18 cellular contexts compared by ENCODE assay signal in the genomic region with DNA sequence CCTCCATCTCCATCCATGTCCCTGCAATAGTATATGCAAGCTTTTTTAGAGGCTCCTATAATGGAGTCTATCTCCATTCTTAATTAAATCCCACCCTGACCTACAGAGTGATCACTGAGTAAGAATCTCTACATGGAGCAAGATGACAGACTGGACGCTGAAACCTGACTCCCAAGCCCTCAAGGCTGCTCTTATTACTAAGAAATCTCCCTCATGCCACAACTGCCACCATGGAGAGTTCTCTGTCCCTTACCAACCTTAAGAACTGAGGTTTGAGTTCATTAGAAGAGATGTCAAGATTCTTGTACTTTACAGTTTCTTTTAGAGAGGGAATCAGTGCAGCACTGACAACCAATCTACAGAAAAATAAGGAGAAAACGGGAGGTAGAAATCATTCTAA.
"Had no signal": no experiment of that assay in that cellular context is flagged by ENCODE, and none has a peak within 500 bp of the region (broad histone marks: within the 10 kb centered on the region; RNA-seq: fewer than 3 reads in every experiment).

No MANE protein-coding gene starts in this region.

- DNase-seq: stimulated activated CD4-positive, alpha-beta T cell treated with anti-CD3 and anti-CD28 coated beads, Interleukin-2, amount 100 ng/mL, for 48 hours; stimulated activated CD4-positive, alpha-beta T cell treated with anti-CD3 and anti-CD28 coated beads, Interleukin-4, amount 100 ng/mL, for 1 hour; stimulated activated CD4-positive, alpha-beta T cell treated with anti-CD3 and anti-CD28 coated beads, Interleukin-4, amount 100 ng/mL, for 24 hours; stimulated activated CD4-positive, alpha-beta T cell treated with anti-CD3 and anti-CD28 coated beads, Interleukin-4, amount 100 ng/mL, for 4 hours; stimulated activated naive B cell treated with anti-CD40 and anti-IgM and Interleukin-4, amounts not matched to agents 10 μg/mL and 1 μg/mL and 100 μg/mL, for 72 hours; stimulated activated naive CD4-positive, alpha-beta T cell; stimulated activated naive CD4-positive, alpha-beta T cell treated with Interleukin-2 at 50 U/mL for 16 hours; stimulated activated naive CD8-positive, alpha-beta T cell treated with anti-CD3 and anti-CD28 coated beads, Interleukin-15, amount 100 ng/mL, for 72 hours; stimulated activated naive CD8-positive, alpha-beta T cell treated with anti-CD3 and anti-CD28 coated beads, Interleukin-15, Interleukin-2, amounts not matched to agents 100 U/mL and 50 U/mL, for 24 hours; stomach; substantia nigra; testis; thyroid gland; tibial artery; transverse colon; trophoblast cell; upper lobe of right lung; uterus had no signal
